Comparison of ENCODE assay signal across 19 cellular contexts in the genomic region with DNA sequence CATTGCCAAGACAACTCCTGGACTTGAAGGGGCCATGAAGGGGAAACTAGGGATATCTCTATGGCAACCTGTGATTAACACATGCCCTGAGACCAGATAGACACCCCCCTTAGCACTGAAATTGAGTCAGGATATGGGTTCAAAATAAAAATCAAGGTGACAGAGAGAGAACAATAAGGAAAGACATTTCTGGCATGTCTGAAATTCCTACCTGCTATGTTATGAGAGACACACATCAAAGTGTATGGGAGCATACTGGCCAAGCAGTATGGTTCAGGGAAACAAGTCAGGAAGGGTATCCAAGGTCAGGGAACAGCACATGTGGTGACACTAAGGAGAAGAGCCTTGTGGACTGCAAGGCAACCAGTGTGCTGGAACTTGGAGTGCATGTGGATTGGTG. TPM values are rescaled to one million over a fixed set of nuclear protein-coding genes. Genes with fewer than 3 reads are reported as not detected.
A peak's percentile ranks its signal among the peaks of the same experiment; 100 is the strongest.
DNase-seq lines count a peak whose midpoint lies in the region; ATAC-seq, FAIRE-seq and TF ChIP-seq lines count a peak whose summit lies in the region.
"Had no signal": no experiment of that assay in that cellular context is flagged by ENCODE, and none has a peak within 500 bp of the region (broad histone marks: within the 10 kb centered on the region; RNA-seq: fewer than 3 reads in every experiment).

No MANE protein-coding gene starts in this region.

- H2BK15ac ChIP-seq in mesendoderm (replicated peaks; ENCODE audit: low read depth), result no peak overlapping the region

- no peak overlapping the region for H3K27ac ChIP-seq in astrocyte (ENCODE audit: low read depth, low read length)
- no peak overlapping the region for H3K27ac ChIP-seq in mesendoderm (ENCODE audit: low read depth, low read length)
- H3K27ac ChIP-seq: BLaER1 had no signal

- H3K9me3 Mint-ChIP-seq in astrocyte (ENCODE audit: unreplicated experiment), result no peaks in the 10 kb centered on the region
- peaks cover 5% of the 10 kb centered on the region for H3K9me3 Mint-ChIP-seq in type B pancreatic cell

- no peak overlapping the region for H3K9ac ChIP-seq in astrocyte (ENCODE audit: low read length)
- H3K9ac ChIP-seq in mesendoderm (ENCODE audit: low read length), result no peak overlapping the region
- H3K9ac ChIP-seq: BLaER1 had no signal

- H3K36me3 ChIP-seq in astrocyte (ENCODE audit: insufficient read depth, low read length) (no peaks in the 10 kb centered on the region), mesendoderm (ENCODE audit: control insufficient read depth, insufficient read depth, low read length) (no peaks in the 10 kb centered on the region)
- H3K36me3 ChIP-seq: BLaER1 had no signal

- FAIRE-seq in GM12891 (lab: Jason Lieb, UNC) (peak; percentile 31), astrocyte (lab: Jason Lieb, UNC) (no peak)
- FAIRE-seq: GM19239, H54, HTR-8/SVneo had no signal

- no peaks in the 10 kb centered on the region for H4K20me1 ChIP-seq in astrocyte (ENCODE audit: insufficient read depth, low read length)
- H4K20me1 ChIP-seq: BLaER1 had no signal

- H3K23ac ChIP-seq in mesendoderm (ENCODE audit: low read length), result no peak overlapping the region

- H2BK5ac ChIP-seq in mesendoderm (ENCODE audit: low read length), result no peak overlapping the region

- H4K5ac ChIP-seq in mesendoderm (ENCODE audit: low read length), result no peak overlapping the region

- H3K27ac Mint-ChIP-seq in astrocyte (ENCODE audit: unreplicated experiment), result peak overlapping the region; percentile 15
- H3K27ac Mint-ChIP-seq in type B pancreatic cell, result peak overlapping the region; percentile 28
- H3K27ac Mint-ChIP-seq: CD14-positive monocyte had no signal

- no peak overlapping the region for H4K8ac ChIP-seq in mesendoderm (ENCODE audit: low read depth, low read length)

- no peaks in the 10 kb centered on the region for H3K9me3 ChIP-seq in astrocyte (ENCODE audit: insufficient read depth, low read depth, low read length)
- H3K9me3 ChIP-seq: BLaER1 had no signal

- DNase-seq in GM12891 (ENCODE audit: insufficient read length, low spot score) (no peak), astrocyte (ENCODE audit: low read depth) (no peak), mesendoderm (peak; percentile 18), type B pancreatic cell (ENCODE audit: extremely low spot score, unreplicated experiment) (no peak), NCI-H2171 (lab: John Stamatoyannopoulos, UW) (no peak), SHP77 (lab: John Stamatoyannopoulos, UW) (no peak)
- DNase-seq: 8988T; Calu3; CD4-positive, alpha-beta memory T cell; DMS79 treated with DMSO at 0.1 percent for 48 hours; GF-D8; HCEC 1CT; IMR-90 had no signal

- H2AK5ac ChIP-seq in mesendoderm (ENCODE audit: low read length), result no peak overlapping the region

- no peak overlapping the region for H2BK120ac ChIP-seq in mesendoderm (ENCODE audit: low read depth, low read length)

- H3K4me1 ChIP-seq in astrocyte (ENCODE audit: insufficient read depth, low read length) (no peaks in the 10 kb centered on the region), mesendoderm (ENCODE audit: control insufficient read depth, low read depth, low read length) (no peaks in the 10 kb centered on the region)

- H3K4me1 Mint-ChIP-seq in astrocyte (ENCODE audit: low read depth, unreplicated experiment) (no peaks in the 10 kb centered on the region), type B pancreatic cell (ENCODE audit: unreplicated experiment) (peaks cover 30% of the 10 kb centered on the region)

- H3K36me3 Mint-ChIP-seq in astrocyte (ENCODE audit: low read depth, unreplicated experiment), result no peaks in the 10 kb centered on the region
- no peaks in the 10 kb centered on the region for H3K36me3 Mint-ChIP-seq in type B pancreatic cell
- H3K36me3 Mint-ChIP-seq: CD14-positive monocyte; CD4-positive, alpha-beta memory T cell had no signal

- TF ChIP-seq CTCF in astrocyte (IDR thresholded peaks at IDR 0.05; ENCODE audit: insufficient read depth, low read depth, low read length) (no peak), type B pancreatic cell (conservative IDR thresholded peaks at IDR 0.05) (no peak)

- no peak overlapping the region for H3K18ac ChIP-seq in mesendoderm (ENCODE audit: low read length)

- ATAC-seq in HG03432 (IDR thresholded peaks at IDR 0.05; ENCODE audit: unreplicated experiment), result no peak

- H3K4me3 Mint-ChIP-seq in astrocyte (ENCODE audit: unreplicated experiment) (no peak overlapping the region), type B pancreatic cell (no peak overlapping the region)
- H3K4me3 Mint-ChIP-seq: CD14-positive monocyte; CD4-positive, alpha-beta memory T cell had no signal

- no peak for TF ChIP-seq POLR2A in GM12891 (IDR thresholded peaks at IDR 0.05; ENCODE audit: low read depth, low read length)

- no peak overlapping the region for H3K56ac ChIP-seq in mesendoderm (ENCODE audit: low read length)

- no peaks in the 10 kb centered on the region for H3K79me2 ChIP-seq in astrocyte (ENCODE audit: insufficient read depth, low read length)
- H3K79me2 ChIP-seq in mesendoderm (ENCODE audit: control insufficient read depth, insufficient read depth, low read length), result no peaks in the 10 kb centered on the region

- no peak overlapping the region for H3K4me2 ChIP-seq in astrocyte (ENCODE audit: low read length)
- no peak overlapping the region for H3K4me2 ChIP-seq in mesendoderm (ENCODE audit: low read length)

- no peaks in the 10 kb centered on the region for H3K79me1 ChIP-seq in mesendoderm (ENCODE audit: low read length)

- H2AFZ ChIP-seq in astrocyte (ENCODE audit: low read depth, low read length), result no peak overlapping the region

- H3K4me3 ChIP-seq in astrocyte (ENCODE audit: insufficient read depth, low read depth, low read length) (no peak overlapping the region), mesendoderm (ENCODE audit: low read length) (no peak overlapping the region)
- H3K4me3 ChIP-seq: BLaER1 had no signal

- peaks cover 59% of the 10 kb centered on the region for H3K27me3 Mint-ChIP-seq in astrocyte (ENCODE audit: low read depth, unreplicated experiment)
- H3K27me3 Mint-ChIP-seq in type B pancreatic cell, result no peaks in the 10 kb centered on the region

- no peak overlapping the region for H3K4ac ChIP-seq in mesendoderm (ENCODE audit: low read depth, low read length)

- H3K27me3 ChIP-seq in astrocyte (ENCODE audit: insufficient read depth, low read length) (peaks cover 24% of the 10 kb centered on the region), mesendoderm (ENCODE audit: insufficient read depth, low read length, poor library complexity) (no peaks in the 10 kb centered on the region)
- H3K27me3 ChIP-seq: BLaER1 had no signal

TF ChIP-seq in GM12891, 5 proteins besides CTCF, POLR2A, EP300 and RAD21:
- no peak for TF ChIP-seq TAF1 (IDR thresholded peaks at IDR 0.05; ENCODE audit: low read depth, low read length)
- no peak for TF ChIP-seq PAX5 (IDR thresholded peaks at IDR 0.05; ENCODE audit: insufficient read depth, low read length, severe bottlenecking)
- no peak for TF ChIP-seq POU2F2 (IDR thresholded peaks at IDR 0.05; ENCODE audit: low read depth, low read length)
- TF ChIP-seq SPI1 (IDR thresholded peaks at IDR 0.05; ENCODE audit: low read depth, low read length), result no peak
- TF ChIP-seq POLR2AphosphoS5 (IDR thresholded peaks at IDR 0.05; ENCODE audit: low read depth, low read length), result no peak

RNA-seq across cellular contexts. Expression of a gene that starts 13.2 kb away (rescaled TPM):
- polyA plus RNA-seq in GM12891 (2012; ENCODE audit: low read depth, missing spikeins), result 7.5 TPM
- total RNA-seq in astrocyte, result 24.4 and 24.9 TPM in 2 replicates
- polyA plus RNA-seq in mesendoderm (2013, experiment 1 of 2), result 29.3 TPM
- polyA plus RNA-seq in mesendoderm (2013, experiment 2 of 2), result 29.8 TPM
- total RNA-seq in type B pancreatic cell (ENCODE audit: low replicate concordance), result 25.8 and 30.3 TPM in 2 replicates
